ENCODE assay signal across 12 cellular contexts in the genomic region with DNA sequence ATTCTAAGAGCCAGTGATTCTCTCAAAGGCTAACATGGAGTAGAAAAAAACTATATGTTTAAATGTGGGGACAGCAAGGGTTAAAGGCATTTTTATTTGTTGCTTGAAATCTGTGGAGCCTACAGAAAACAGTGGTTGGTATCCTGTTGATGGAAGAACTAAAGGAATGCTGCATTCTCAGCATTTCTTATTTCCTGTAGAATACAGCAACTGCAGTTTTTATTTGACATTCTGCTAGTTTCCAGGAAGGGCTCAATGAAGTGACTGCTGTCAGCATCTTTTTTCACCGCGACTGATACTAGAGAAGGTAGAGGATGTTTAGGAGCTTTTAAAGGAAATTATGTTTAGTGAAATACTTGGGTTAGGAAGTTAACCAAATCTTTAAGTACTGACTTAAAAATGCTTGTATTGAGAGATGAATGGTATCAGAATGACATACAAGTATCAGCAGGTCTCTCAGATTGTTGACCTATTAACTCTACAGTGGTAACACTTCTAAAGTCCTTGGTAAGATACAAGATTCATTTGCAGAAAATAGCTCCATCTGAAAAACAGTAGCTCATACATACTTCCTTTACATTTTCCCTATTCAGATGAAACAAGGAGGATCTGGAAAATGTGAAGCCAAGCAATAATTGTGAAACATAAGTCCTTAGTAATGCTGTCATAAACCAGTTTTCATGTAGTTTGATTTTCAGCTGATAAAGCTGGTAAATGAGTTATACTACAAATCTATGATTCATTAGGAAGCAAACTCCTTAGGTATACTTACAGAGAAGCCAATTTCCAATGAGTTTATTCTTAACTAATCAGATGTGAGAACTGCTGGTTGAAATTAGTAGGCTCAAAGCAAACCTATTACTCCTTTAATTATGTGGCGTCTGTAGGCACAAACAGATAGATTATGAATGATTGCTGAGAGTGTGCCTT. TPM values are rescaled to one million over a fixed set of nuclear protein-coding genes. Genes with fewer than 3 reads are reported as not detected.
DNase-seq lines count a peak whose midpoint lies in the region; ATAC-seq, FAIRE-seq and TF ChIP-seq lines count a peak whose summit lies in the region.
"Had no signal": no experiment of that assay in that cellular context is flagged by ENCODE, and none has a peak within 500 bp of the region (broad histone marks: within the 10 kb centered on the region; RNA-seq: fewer than 3 reads in every experiment).

No MANE protein-coding gene starts in this region.

- no TSS peak for BruUV-seq in K562 (replicated peaks; lab: Mats Ljungman, UMichigan)

- H2AK5ac ChIP-seq in mesendoderm (ENCODE audit: low read length), result no peak overlapping the region

- peak overlapping the region; percentile 54 for H3K4me2 ChIP-seq in BLaER1
- H3K4me2 ChIP-seq in K562 (ENCODE audit: insufficient read depth, low read length), result no peak overlapping the region
- H3K4me2 ChIP-seq in mesendoderm (ENCODE audit: low read length), result no peak overlapping the region

- H3K9me3 ChIP-seq in BLaER1, result peaks cover 10% of the 10 kb centered on the region
- no peaks in the 10 kb centered on the region for H3K9me3 ChIP-seq in K562 (replicated peaks; ENCODE audit: control insufficient read depth, insufficient read depth, low read depth, low read length)

- no peak for FAIRE-seq in K562 (lab: Jason Lieb, UNC)
- FAIRE-seq: D721Med had no signal

- TF ChIP-seq CTCF in K562 (IDR thresholded peaks at IDR 0.05 in 2 of 3, conservative IDR thresholded peaks at IDR 0.05 in 1 of 3; ENCODE audit: insufficient read depth in 2 of 3, low read depth in 1 of 3, low read length in 3 of 3), result no peak

- CTCF ChIA-PET in K562 (lab: Yijun Ruan, JAX; ENCODE audit: low intra/inter-chr PET ratio), result no interaction called here

- no peak overlapping the region for H3K18ac ChIP-seq in mesendoderm (ENCODE audit: low read length)

- ATAC-seq in HG03097 (IDR thresholded peaks at IDR 0.05; ENCODE audit: low FRiP score, unreplicated experiment) (peak; percentile 59), K562 (no peak), GM18907 (IDR thresholded peaks at IDR 0.05; ENCODE audit: unreplicated experiment) (no peak), HG02798 (IDR thresholded peaks at IDR 0.05; ENCODE audit: poor library complexity, unreplicated experiment) (no peak)

- H2BK15ac ChIP-seq in mesendoderm (replicated peaks; ENCODE audit: low read depth), result no peak overlapping the region

- no peak overlapping the region for H3K9ac ChIP-seq in BLaER1
- H3K9ac ChIP-seq in K562 (ENCODE audit: insufficient read depth in 1 of 2, low read depth in 2 of 2, low read length in 2 of 2), result no peak overlapping the region
- no peak overlapping the region for H3K9ac ChIP-seq in mesendoderm (ENCODE audit: low read length)

- peaks cover 75% of the 10 kb centered on the region for H4K20me1 ChIP-seq in BLaER1
- peaks cover 54% of the 10 kb centered on the region for H4K20me1 ChIP-seq in K562 (replicated peaks; ENCODE audit: control insufficient read depth, insufficient read depth, low read length)

- POLR2A ChIA-PET in K562 (lab: Yijun Ruan, JAX), result interaction anchor here (0.6 to 6.5 kb wide), 5 partner anchors 8 to 260 kb away, joined by 3 to 45 read pairs (median 3); a partner anchor contains a TSS

- no peak overlapping the region for H4K8ac ChIP-seq in mesendoderm (ENCODE audit: low read depth, low read length)

- H3K79me1 ChIP-seq in mesendoderm (ENCODE audit: low read length), result peaks cover 3% of the 10 kb centered on the region

- H3K4me1 ChIP-seq in BLaER1 (peaks cover 88% of the 10 kb centered on the region), K562 (replicated peaks in 1 of 2; ENCODE audit: control insufficient read depth in 2 of 2, insufficient read depth in 2 of 2, low read length in 2 of 2) (peaks cover 11 to 12% of the 10 kb centered on the region in 2 experiments; a peak in 4 of 5 replicates), mesendoderm (ENCODE audit: control insufficient read depth, low read depth, low read length) (no peaks in the 10 kb centered on the region)

- no peak overlapping the region for H3K23ac ChIP-seq in mesendoderm (ENCODE audit: low read length)

- DNase-seq in K562 (ENCODE audit: extremely low read depth in 1 of 4, low spot score in 3 of 4) (no peak), mesendoderm (peak; percentile 65), KBM-7 (no peak), DMS 273 treated with DMSO at 0.1 percent for 48 hours (lab: John Stamatoyannopoulos, UW) (no peak)
- DNase-seq: activated CD4-positive, alpha-beta T cell treated with anti-CD3 and anti-CD28 coated beads, Interleukin-2, amount 50 U/mL, for 1 hour; effector CD4-positive, alpha-beta T cell had no signal

- H3K4me3 ChIP-seq in BLaER1 (no peak overlapping the region), K562 (no peak overlapping the region), mesendoderm (ENCODE audit: low read length) (no peak overlapping the region)
- H3K4me3 ChIP-seq: lung had no signal

- 86% methylated on average over 3 of the region's 3 CpGs for WGBS in K562 (ENCODE audit: insufficient coverage, low coverage, missing lambda C conversion rate)
- no CpG with 5 or more reads among the region's 3 CpGs for WGBS in mesendoderm (ENCODE audit: extremely low coverage, insufficient coverage, low lambda C conversion rate)

- H2AFZ ChIP-seq in K562 (ENCODE audit: low read depth, low read length), result no peak overlapping the region

- H3K36me3 ChIP-seq in BLaER1 (peaks cover 27% of the 10 kb centered on the region), K562 (ENCODE audit: control insufficient read depth, insufficient read depth, low read length) (peaks cover 53% of the 10 kb centered on the region), mesendoderm (ENCODE audit: control insufficient read depth, insufficient read depth, low read length) (no peaks in the 10 kb centered on the region)

- H3K4ac ChIP-seq in mesendoderm (ENCODE audit: low read depth, low read length), result no peak overlapping the region

- no peak overlapping the region for H2BK5ac ChIP-seq in mesendoderm (ENCODE audit: low read length)

- H3K79me2 ChIP-seq in K562 (ENCODE audit: control insufficient read depth, insufficient read depth, low read length) (peaks cover 95% of the 10 kb centered on the region), mesendoderm (ENCODE audit: control insufficient read depth, insufficient read depth, low read length) (peaks cover 75% of the 10 kb centered on the region)

- TF ChIP-seq EP300 in K562 (IDR thresholded peaks at IDR 0.05; ENCODE audit: low read length), result no peak

- H4K5ac ChIP-seq in mesendoderm (ENCODE audit: low read length), result no peak overlapping the region

- TF ChIP-seq POLR2A in K562 (conservative IDR thresholded peaks at IDR 0.05), result no peak

- intact Hi-C loops in K562 (cut with micrococcal nuclease), result no loop called here

- no peaks in the 10 kb centered on the region for H3K27me3 ChIP-seq in BLaER1
- H3K27me3 ChIP-seq in K562 (ENCODE audit: control insufficient read depth in 2 of 2, insufficient read depth in 2 of 2, low read length in 2 of 2), result no peaks in the 10 kb centered on the region
- H3K27me3 ChIP-seq in mesendoderm (ENCODE audit: insufficient read depth, low read length, poor library complexity), result no peaks in the 10 kb centered on the region

- no peak for TF ChIP-seq RAD21 in K562 (CRISPR knock-in tag; conservative IDR thresholded peaks at IDR 0.05 in 1 of 2, IDR thresholded peaks at IDR 0.05 in 1 of 2)

- H3K9me1 ChIP-seq in K562 (ENCODE audit: control insufficient read depth, insufficient read depth, low read length), result no peaks in the 10 kb centered on the region

- H3K27ac ChIP-seq in BLaER1 (no peak overlapping the region; the same call in 1 of the 2 replicates), K562 (ENCODE audit: extremely low read depth, low read depth, low read length) (no peak overlapping the region), mesendoderm (ENCODE audit: low read depth, low read length) (no peak overlapping the region)

- in situ Hi-C loops in K562 (cut with MboI) (no loop called here), KBM-7 (cut with MboI; ENCODE audit: low pct_unique_long_range_greater_than_20kb, low sequenced_read_pairs) (no loop called here)

- H3K56ac ChIP-seq in mesendoderm (ENCODE audit: low read length), result no peak overlapping the region

- H2BK120ac ChIP-seq in mesendoderm (ENCODE audit: low read depth, low read length), result no peak overlapping the region

TF ChIP-seq in K562, 482 proteins besides CTCF, POLR2A, EP300 and RAD21:
- TF ChIP-seq ZNF316 (IDR thresholded peaks at IDR 0.05) (0 out of 2 replicates have a peak, but pooled peaks have one; percentile 4), TAL1 (IDR thresholded peaks at IDR 0.05) (no peak)

RNA-seq across cellular contexts. Expression of a gene that starts 15.2 kb away (rescaled TPM):
- 152 and 501 TPM in 2 replicates for total RNA-seq in K562 (2011; cell fraction: chromatin; rRNA removed; ENCODE audit: low replicate concordance)
- total RNA-seq in K562 (2011; cell fraction: nucleolus; rRNA removed), result 80.9 and 116 TPM in 2 replicates
- total RNA-seq in K562 (2011; cell fraction: nucleoplasm; rRNA removed), result 164 and 204 TPM in 2 replicates
- total RNA-seq in K562 (2014; rRNA removed) (136 and 150 TPM in 2 replicates), K562 (2014; rRNA removed; fragmentation: Illumina TruSeq; extraction: Trizol) (220 and 233 TPM in 2 replicates), K562 (2015; rRNA removed; fragmentation: Illumina TruSeq; extraction: Trizol) (184 and 195 TPM in 2 replicates), K562 (2021) (257 and 267 TPM in 2 replicates)
- polyA plus RNA-seq in K562 (2011; rRNA removed) (164 and 217 TPM in 2 replicates), K562 (2014; fragmentation: Illumina TruSeq; extraction: Trizol) (142 and 174 TPM in 2 replicates), K562 (2014; fragmentation: Nextera tagmentation; extraction: Ambion mirVana) (100 to 1,000 TPM; 122 to 134 TPM), K562 (2014; rRNA removed) (102 and 115 TPM in 2 replicates)
- polyA plus RNA-seq in K562 (2011; cell fraction: cytosol; rRNA removed), result 136 and 221 TPM in 2 replicates
- polyA plus RNA-seq in K562 (2011; cell fraction: nucleus; rRNA removed), result 85.8 and 125 TPM in 2 replicates
- 133 and 168 TPM in 2 replicates for polyA plus RNA-seq in K562 (2012)
- polyA minus RNA-seq in K562 (2011; rRNA and poly(A)+ RNA removed), result 705 and 852 TPM in 2 replicates
- polyA minus RNA-seq in K562 (2011; cell fraction: cytosol; rRNA and poly(A)+ RNA removed), result 435 and 548 TPM in 2 replicates
- polyA minus RNA-seq in K562 (2011; cell fraction: nucleus; rRNA and poly(A)+ RNA removed), result 79.8 and 167 TPM in 2 replicates
- 163 TPM for polyA plus RNA-seq in mesendoderm (2013, experiment 1 of 2)
- 158 TPM for polyA plus RNA-seq in mesendoderm (2013, experiment 2 of 2)
